ENCODE assay signal across 8 cellular contexts in genomic region chr7:150898475-150899011, GRCh38. TPM values are rescaled to one million over a fixed set of nuclear protein-coding genes. Genes with fewer than 3 reads are reported as not detected.
DNase-seq lines count a peak whose midpoint lies in the region; ATAC-seq and TF ChIP-seq lines count a peak whose summit lies in the region.

No MANE protein-coding gene starts in this region.

- H3K36me3 ChIP-seq in right atrium auricular region (no peaks in the 10 kb centered on the region), sigmoid colon (no peaks in the 10 kb centered on the region)

- H3K4me3 ChIP-seq in NB4 (ENCODE audit: low read depth, low read length) (no peak overlapping the region), right atrium auricular region (no peak overlapping the region), sigmoid colon (no peak overlapping the region)

- H3K4me1 ChIP-seq in right atrium auricular region (peaks cover 0 to 33% of the 10 kb centered on the region in 2 donors), sigmoid colon (peaks cover 0 to 40% (median 32%) of the 10 kb centered on the region in 4 donors)

- DNase-seq in D341Med (ENCODE audit: low spot score) (peak; percentile 92), NB4 (ENCODE audit: low read depth) (peak; percentile 87), amniotic stem cell (lab: John Stamatoyannopoulos, UW) (peak; percentile 47), right atrium auricular region (ENCODE audit: low spot score) (peak; percentile 82), sigmoid colon (peak; percentile 91)
- peak; percentile 59 for DNase-seq in T-helper 2 cell treated with Interferon-gamma antibody and Interleukin-4, amounts not matched to agents 5 μg/mL and 100 μg/mL, for 36 hours (ENCODE audit: low spot score)

- H3K9me3 ChIP-seq in right atrium auricular region: peaks cover 0 to 3% of the 10 kb centered on the region in 2 donors
- H3K9me3 ChIP-seq in sigmoid colon: peaks cover 0 to 3% (median 1%) of the 10 kb centered on the region in 4 donors

- TF ChIP-seq POLR2A in NB4 (IDR thresholded peaks at IDR 0.05; ENCODE audit: extremely low read depth, insufficient read length) (no peak), sigmoid colon (IDR thresholded peaks at IDR 0.05) (no peak)

- peaks cover 7% of the 10 kb centered on the region for H3K9me3 Mint-ChIP-seq in T-helper 2 cell treated with Interferon-gamma antibody and Interleukin-4, amounts not matched to agents 5 μg/mL and 100 μg/mL, for 36 hours

- no peak overlapping the region for H3K27ac Mint-ChIP-seq in T-helper 2 cell treated with Interferon-gamma antibody and Interleukin-4, amounts not matched to agents 5 μg/mL and 100 μg/mL, for 36 hours

- 10 to 11% methylated on average over 22 of the region's 22 CpGs for WGBS in sigmoid colon, 2 donors

- intact Hi-C loops in sigmoid colon (cut with DNase I): loop anchor here (1.0 kb wide), 1 partner anchor 90 kb away; no protein-coding TSS in a partner anchor

- H3K27me3 Mint-ChIP-seq in T-helper 2 cell treated with Interferon-gamma antibody and Interleukin-4, amounts not matched to agents 5 μg/mL and 100 μg/mL, for 36 hours (ENCODE audit: low read depth): peaks cover 60% of the 10 kb centered on the region

- ATAC-seq in GM21526 (IDR thresholded peaks at IDR 0.05; ENCODE audit: low FRiP score, unreplicated experiment): peak; percentile 57
- no peak for ATAC-seq in HG03565 (IDR thresholded peaks at IDR 0.05; ENCODE audit: unreplicated experiment)

- H3K4me1 Mint-ChIP-seq in T-helper 2 cell treated with Interferon-gamma antibody and Interleukin-4, amounts not matched to agents 5 μg/mL and 100 μg/mL, for 36 hours (ENCODE audit: low read depth): no peaks in the 10 kb centered on the region

- H3K4me3 Mint-ChIP-seq in T-helper 2 cell treated with Interferon-gamma antibody and Interleukin-4, amounts not matched to agents 5 μg/mL and 100 μg/mL, for 36 hours: no peak overlapping the region

- TF ChIP-seq EP300 in sigmoid colon (IDR thresholded peaks at IDR 0.05): no peak

- TF ChIP-seq CTCF in NB4 (IDR thresholded peaks at IDR 0.05; ENCODE audit: low read depth, low read length) (peak; percentile 94), right atrium auricular region (IDR thresholded peaks at IDR 0.05) (peak; percentile 93 to 98), sigmoid colon (IDR thresholded peaks at IDR 0.05) (peak; percentile 86 to 98 (median 94))

- H3K27me3 ChIP-seq in right atrium auricular region (peaks cover 0 to 4% of the 10 kb centered on the region in 2 donors), sigmoid colon (no peaks in the 10 kb centered on the region)

- H3K36me3 Mint-ChIP-seq in T-helper 2 cell treated with Interferon-gamma antibody and Interleukin-4, amounts not matched to agents 5 μg/mL and 100 μg/mL, for 36 hours (ENCODE audit: low read depth): no peaks in the 10 kb centered on the region

- H3K27ac ChIP-seq in right atrium auricular region: no peak overlapping the region
- no peak overlapping the region for H3K27ac ChIP-seq in sigmoid colon

RNA-seq across cellular contexts. Expression of gene AOC1, which starts 46.2 kb away (rescaled TPM):
- total RNA-seq in right atrium auricular region (not detected), sigmoid colon (1 to 10 TPM in 1 of 4 donors, not detected in 3; 1.4 TPM)
- 100 to 1,000 TPM in 1 of 3 donors, 10 to 100 TPM in 2; 30.6 to 155 (median 64.0) TPM for polyA plus RNA-seq in sigmoid colon
